ENCODE assay signal across 37 cellular contexts in genomic region chrX:50860518-50860917, GRCh38. TPM values are rescaled to one million over a fixed set of nuclear protein-coding genes. Genes with fewer than 3 reads are reported as not detected.
"Had no signal": no experiment of that assay in that cellular context is flagged by ENCODE, and none has a peak within 500 bp of the region (broad histone marks: within the 10 kb centered on the region; RNA-seq: fewer than 3 reads in every experiment).

No MANE protein-coding gene starts in this region.

- H3K27me3 Mint-ChIP-seq: activated B cell treated with CpG ODN at 0.5 μM for 24 hours; activated CD8-positive, alpha-beta memory T cell treated with anti-CD3 and anti-CD28 coated beads, Interleukin-2, amount 10 ng/mL, durations not matched to agents 7 days and 5 days; activated naive CD8-positive, alpha-beta T cell treated with anti-CD3 and anti-CD28 coated beads for 36 hours had no signal

- H3K4me3 ChIP-seq: adrenal gland, body of pancreas, breast epithelium had no signal

- H3K27ac Mint-ChIP-seq: activated B cell treated with CpG ODN at 0.5 μM for 24 hours; activated CD4-positive, alpha-beta memory T cell treated with anti-CD3 and anti-CD28 coated beads for 36 hours; activated CD4-positive, alpha-beta T cell treated with anti-CD3 and anti-CD28 coated beads, Interleukin-2, amount 10 ng/mL, durations not matched to agents 24 days and 14 days; activated CD8-positive, alpha-beta memory T cell treated with anti-CD3 and anti-CD28 coated beads, Interleukin-2, amount 10 ng/mL, durations not matched to agents 7 days and 5 days; activated CD8-positive, alpha-beta T cell treated with anti-CD3 and anti-CD28 coated beads, Interleukin-2, amount 10 ng/mL, durations not matched to agents 7 days and 5 days; activated naive CD4-positive, alpha-beta T cell treated with anti-CD3 and anti-CD28 coated beads, Interleukin-2, amount 50 U/mL, for 72 hours; activated naive CD8-positive, alpha-beta T cell treated with anti-CD3 and anti-CD28 coated beads for 36 hours; activated T-cell treated with anti-CD3 and anti-CD28 coated beads, Interleukin-2, amount 50 U/mL, for 24 hours; activated T-helper 2 cell treated with anti-CD3 and anti-CD28 coated beads, Interferon-gamma antibody, Interleukin-2, Interleukin-4, amounts not matched to agents 10 μg/mL and 5 μg/mL and 100 μg/mL, durations not matched to agents 14 hours and 24 hours and 36 hours; T-helper 1 cell treated with Interleukin-12 subunit alpha and Interleukin-12 subunit beta and Interleukin-4 antibody, amounts not matched to agents 30 μg/mL and 1 μg/mL, for 36 hours; T-helper 2 cell treated with Interferon-gamma antibody and Interleukin-4, amounts not matched to agents 5 μg/mL and 100 μg/mL, for 36 hours had no signal

- H3K4me1 Mint-ChIP-seq: activated B cell treated with CpG ODN at 0.5 μM for 24 hours; activated CD4-positive, alpha-beta T cell treated with anti-CD3 and anti-CD28 coated beads, Interleukin-2, amount 10 ng/mL, durations not matched to agents 24 days and 14 days; activated CD8-positive, alpha-beta memory T cell treated with anti-CD3 and anti-CD28 coated beads, Interleukin-2, amount 10 ng/mL, durations not matched to agents 7 days and 5 days; activated naive CD8-positive, alpha-beta T cell treated with anti-CD3 and anti-CD28 coated beads for 36 hours had no signal

- FAIRE-seq: TTC549 had no signal

- H3K36me3 Mint-ChIP-seq: activated CD4-positive, alpha-beta memory T cell treated with anti-CD3 and anti-CD28 coated beads for 36 hours; activated CD8-positive, alpha-beta memory T cell treated with anti-CD3 and anti-CD28 coated beads, Interleukin-2, amount 10 ng/mL, durations not matched to agents 7 days and 5 days; activated naive CD4-positive, alpha-beta T cell treated with anti-CD3 and anti-CD28 coated beads, Interleukin-2, amount 50 U/mL, for 72 hours; activated naive CD8-positive, alpha-beta T cell treated with anti-CD3 and anti-CD28 coated beads for 36 hours had no signal

- H3K36me3 ChIP-seq: adrenal gland, brain microvascular endothelial cell, breast epithelium had no signal

- DNase-seq: activated B cell treated with CpG ODN at 0.5 μM for 24 hours; activated CD4-positive, alpha-beta memory T cell treated with anti-CD3 and anti-CD28 coated beads for 36 hours; activated CD4-positive, alpha-beta T cell treated with anti-CD3 and anti-CD28 coated beads for 4 hours; activated CD4-positive, alpha-beta T cell treated with anti-CD3 and anti-CD28 coated beads, Interleukin-2, amount 10 ng/mL, durations not matched to agents 24 days and 14 days; activated CD4-positive, alpha-beta T cell treated with anti-CD3 and anti-CD28 coated beads, Interleukin-2, amount 50 U/mL, for 1 hour; activated CD4-positive, alpha-beta T cell treated with anti-CD3 and anti-CD28 coated beads, Interleukin-2, amount 50 U/mL, for 4 hours; activated CD4-positive, CD25-positive, alpha-beta regulatory T cell treated with anti-CD3 and anti-CD28 coated beads, Interleukin-2, amount 50 U/mL, for 72 hours; activated CD8-positive, alpha-beta memory T cell treated with anti-CD3 and anti-CD28 coated beads for 24 hours; activated CD8-positive, alpha-beta memory T cell treated with anti-CD3 and anti-CD28 coated beads, Interleukin-2, amount 10 ng/mL, durations not matched to agents 7 days and 5 days; activated CD8-positive, alpha-beta memory T cell treated with anti-CD3 and anti-CD28 coated beads, Interleukin-2, amount 50 U/mL, for 48 hours; activated CD8-positive, alpha-beta T cell treated with anti-CD3 and anti-CD28 coated beads, Interleukin-2, amount 10 ng/mL, durations not matched to agents 7 days and 5 days; activated effector memory CD4-positive, alpha-beta T cell treated with Interleukin-2 at 50 U/mL for 16 hours; activated gamma-delta T cell; activated naive CD4-positive, alpha-beta T cell treated with anti-CD3 and anti-CD28 coated beads, Interleukin-2, amount 50 U/mL, for 16 hours; activated naive CD4-positive, alpha-beta T cell treated with Interleukin-2 at 50 U/mL for 16 hours; activated naive CD8-positive, alpha-beta T cell treated with anti-CD3 and anti-CD28 coated beads for 36 hours; activated T-cell treated with anti-CD3 and anti-CD28 coated beads, Interleukin-2, amount 50 U/mL, for 24 hours; activated T-cell treated with anti-CD3 and anti-CD28 coated beads, Interleukin-2, amount 50 U/mL, for 48 hours; adrenal gland; amniotic stem cell; aorta; body of pancreas; brain microvascular endothelial cell; central memory CD4-positive, alpha-beta T cell; T-helper 1 cell; T-helper 2 cell; T-helper 9 cell had no signal

- H3K4me3 Mint-ChIP-seq: activated B cell treated with CpG ODN at 0.5 μM for 24 hours; activated CD4-positive, alpha-beta memory T cell treated with anti-CD3 and anti-CD28 coated beads for 36 hours; activated CD4-positive, alpha-beta T cell treated with anti-CD3 and anti-CD28 coated beads, Interleukin-2, amount 10 ng/mL, durations not matched to agents 24 days and 14 days; activated CD8-positive, alpha-beta memory T cell treated with anti-CD3 and anti-CD28 coated beads, Interleukin-2, amount 10 ng/mL, durations not matched to agents 7 days and 5 days; activated CD8-positive, alpha-beta T cell treated with anti-CD3 and anti-CD28 coated beads, Interleukin-2, amount 10 ng/mL, durations not matched to agents 7 days and 5 days; activated naive CD8-positive, alpha-beta T cell treated with anti-CD3 and anti-CD28 coated beads for 36 hours; activated T-cell treated with anti-CD3 and anti-CD28 coated beads, Interleukin-2, amount 50 U/mL, for 24 hours; T-helper 1 cell treated with Interleukin-12 subunit alpha and Interleukin-12 subunit beta and Interleukin-4 antibody, amounts not matched to agents 30 μg/mL and 1 μg/mL, for 36 hours; T-helper 2 cell treated with Interferon-gamma antibody and Interleukin-4, amounts not matched to agents 5 μg/mL and 100 μg/mL, for 36 hours had no signal

- ATAC-seq: activated CD8-positive, alpha-beta memory T cell treated with anti-CD3 and anti-CD28 coated beads, Interleukin-2, amount 10 ng/mL, durations not matched to agents 7 days and 5 days; activated CD8-positive, alpha-beta T cell treated with anti-CD3 and anti-CD28 coated beads, Interleukin-2, amount 10 ng/mL, durations not matched to agents 7 days and 5 days; activated naive CD4-positive, alpha-beta T cell treated with anti-CD3 and anti-CD28 coated beads, Interleukin-2, amount 50 U/mL, for 72 hours; body of pancreas had no signal

- H3K9me3 Mint-ChIP-seq: activated B cell treated with CpG ODN at 0.5 μM for 24 hours; activated CD4-positive, alpha-beta memory T cell treated with anti-CD3 and anti-CD28 coated beads for 36 hours; activated CD4-positive, alpha-beta T cell treated with anti-CD3 and anti-CD28 coated beads, Interleukin-2, amount 10 ng/mL, durations not matched to agents 24 days and 14 days; activated naive CD4-positive, alpha-beta T cell treated with anti-CD3 and anti-CD28 coated beads, Interleukin-2, amount 50 U/mL, for 72 hours; activated naive CD8-positive, alpha-beta T cell treated with anti-CD3 and anti-CD28 coated beads for 36 hours; activated T-cell treated with anti-CD3 and anti-CD28 coated beads, Interleukin-2, amount 50 U/mL, for 24 hours; activated T-helper 2 cell treated with anti-CD3 and anti-CD28 coated beads, Interferon-gamma antibody, Interleukin-2, Interleukin-4, amounts not matched to agents 10 μg/mL and 5 μg/mL and 100 μg/mL, durations not matched to agents 14 hours and 24 hours and 36 hours; T-helper 1 cell treated with Interleukin-12 subunit alpha and Interleukin-12 subunit beta and Interleukin-4 antibody, amounts not matched to agents 30 μg/mL and 1 μg/mL, for 36 hours; T-helper 2 cell treated with Interferon-gamma antibody and Interleukin-4, amounts not matched to agents 5 μg/mL and 100 μg/mL, for 36 hours had no signal

- H3K27ac ChIP-seq: adrenal gland, body of pancreas, brain microvascular endothelial cell, breast epithelium, VCaP had no signal

- H3K9me3 ChIP-seq: adrenal gland, body of pancreas, breast epithelium had no signal

- H3K27me3 ChIP-seq: body of pancreas, brain microvascular endothelial cell had no signal

- H3K4me1 ChIP-seq: adrenal gland, body of pancreas, breast epithelium had no signal

RNA-seq across cellular contexts. Expression of gene SHROOM4, which starts 46.5 kb away (rescaled TPM):
- total RNA-seq: activated B cell treated with CpG ODN at 0.5 μM for 24 hours; activated CD4-positive, alpha-beta memory T cell treated with anti-CD3 and anti-CD28 coated beads for 36 hours; activated CD4-positive, alpha-beta T cell treated with anti-CD3 and anti-CD28 coated beads, Interleukin-2, amount 10 ng/mL, durations not matched to agents 24 days and 14 days; activated CD8-positive, alpha-beta memory T cell treated with anti-CD3 and anti-CD28 coated beads, Interleukin-2, amount 10 ng/mL, durations not matched to agents 7 days and 5 days; activated CD8-positive, alpha-beta T cell treated with anti-CD3 and anti-CD28 coated beads, Interleukin-2, amount 10 ng/mL, durations not matched to agents 7 days and 5 days; activated naive CD4-positive, alpha-beta T cell treated with anti-CD3 and anti-CD28 coated beads, Interleukin-2, amount 50 U/mL, for 72 hours; activated naive CD8-positive, alpha-beta T cell treated with anti-CD3 and anti-CD28 coated beads for 36 hours; activated T-helper 2 cell treated with anti-CD3 and anti-CD28 coated beads, Interferon-gamma antibody, Interleukin-2, Interleukin-4, amounts not matched to agents 10 μg/mL and 5 μg/mL and 100 μg/mL, durations not matched to agents 14 hours and 24 hours and 36 hours had no signal

RNA-seq across cellular contexts. Expression of gene BMP15, which starts 50.0 kb away (rescaled TPM):
- total RNA-seq: activated B cell treated with CpG ODN at 0.5 μM for 24 hours; activated CD4-positive, alpha-beta memory T cell treated with anti-CD3 and anti-CD28 coated beads for 36 hours; activated CD4-positive, alpha-beta T cell treated with anti-CD3 and anti-CD28 coated beads, Interleukin-2, amount 10 ng/mL, durations not matched to agents 24 days and 14 days; activated CD8-positive, alpha-beta memory T cell treated with anti-CD3 and anti-CD28 coated beads, Interleukin-2, amount 10 ng/mL, durations not matched to agents 7 days and 5 days; activated CD8-positive, alpha-beta T cell treated with anti-CD3 and anti-CD28 coated beads, Interleukin-2, amount 10 ng/mL, durations not matched to agents 7 days and 5 days; activated naive CD4-positive, alpha-beta T cell treated with anti-CD3 and anti-CD28 coated beads, Interleukin-2, amount 50 U/mL, for 72 hours; activated naive CD8-positive, alpha-beta T cell treated with anti-CD3 and anti-CD28 coated beads for 36 hours; activated T-helper 2 cell treated with anti-CD3 and anti-CD28 coated beads, Interferon-gamma antibody, Interleukin-2, Interleukin-4, amounts not matched to agents 10 μg/mL and 5 μg/mL and 100 μg/mL, durations not matched to agents 14 hours and 24 hours and 36 hours; adrenal gland; aorta; astrocyte; body of pancreas; breast epithelium; cardiac septum; cerebellum had no signal
- polyA plus RNA-seq: adrenal gland, aorta had no signal
